Comparison of ENCODE assay signal across 9 cellular contexts in the genomic region with DNA sequence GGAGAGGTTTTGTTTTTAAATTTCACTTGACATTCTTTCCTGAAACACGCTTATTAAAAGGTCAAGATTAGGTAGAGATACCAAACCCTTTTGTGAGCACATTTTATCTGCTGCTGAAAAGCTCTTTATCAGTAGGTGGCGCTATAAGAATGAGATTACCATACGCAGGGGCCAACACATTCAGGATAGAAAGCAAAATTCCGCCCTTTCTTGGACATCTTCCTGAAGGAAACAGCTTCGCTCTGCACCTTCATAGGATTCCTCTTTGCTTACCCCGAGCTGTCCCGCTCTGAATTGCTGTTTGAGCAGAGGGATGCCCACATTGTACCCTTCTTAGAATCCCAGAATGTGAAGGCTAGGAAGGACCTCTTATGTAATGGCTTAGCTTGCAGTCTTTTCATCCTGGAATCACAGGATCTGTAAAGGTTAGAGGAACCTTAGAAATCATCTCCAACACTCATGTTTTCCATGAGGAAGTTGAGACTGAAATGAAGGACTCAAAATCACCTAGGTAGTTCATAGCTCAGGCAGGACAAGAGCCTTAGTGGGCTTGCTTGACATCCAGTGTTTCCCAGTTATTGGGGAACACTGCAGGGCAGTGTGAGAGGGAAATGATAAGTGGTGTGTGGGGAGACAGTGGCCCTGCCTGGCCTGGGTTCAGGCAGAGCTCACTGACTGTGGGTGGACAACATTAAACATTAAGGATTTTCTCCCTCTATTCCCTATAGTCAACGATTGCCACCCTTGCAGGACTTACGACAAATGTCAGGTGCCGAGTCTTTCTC. TPM values are rescaled to one million over a fixed set of nuclear protein-coding genes. Genes with fewer than 3 reads are reported as not detected.
DNase-seq lines count a peak whose midpoint lies in the region; ATAC-seq, FAIRE-seq and TF ChIP-seq lines count a peak whose summit lies in the region.
"Had no signal": no experiment of that assay in that cellular context is flagged by ENCODE, and none has a peak within 500 bp of the region (broad histone marks: within the 10 kb centered on the region; RNA-seq: fewer than 3 reads in every experiment).

No MANE protein-coding gene starts in this region.

- no peaks in the 10 kb centered on the region for H3K27me3 Mint-ChIP-seq in activated CD8-positive, alpha-beta T cell treated with anti-CD3 and anti-CD28 coated beads for 36 hours
- peaks cover 9% of the 10 kb centered on the region for H3K27me3 Mint-ChIP-seq in osteocyte (ENCODE audit: unreplicated experiment)

- DNase-seq in BJ (ENCODE audit: low read depth): peak; percentile 3
- peak; percentile 14 for DNase-seq in GM19239 (ENCODE audit: insufficient read length, low spot score)
- DNase-seq in NCI-H2196 (lab: John Stamatoyannopoulos, UW; ENCODE audit: unreplicated experiment): peak; percentile 78
- peak; percentile 17 for DNase-seq in activated CD8-positive, alpha-beta T cell treated with anti-CD3 and anti-CD28 coated beads for 36 hours
- peak; percentile 32 for DNase-seq in foreskin melanocyte
- DNase-seq in osteocyte (ENCODE audit: extremely low spot score, unreplicated experiment): no peak
- no peak for DNase-seq in MV-4-11 (lab: John Stamatoyannopoulos, UW)
- DNase-seq: left cardiac atrium had no signal

- CTCF ChIA-PET in BJ (lab: Yijun Ruan, JAX): interaction anchor here (0.6 to 9.3 kb wide), 36 partner anchors 8 to 1069 kb away, joined by 3 to 341 read pairs (median 4); a partner anchor contains a TSS
- CTCF ChIA-PET in activated CD8-positive, alpha-beta T cell treated with anti-CD3 and anti-CD28 coated beads for 36 hours (lab: Charles Lee): interaction anchor here (0.6 to 10.9 kb wide), 91 partner anchors 9 to 753 kb away, joined by 3 to 235 read pairs (median 4); a partner anchor contains a TSS

- intact Hi-C loops in activated CD8-positive, alpha-beta T cell treated with anti-CD3 and anti-CD28 coated beads for 36 hours (cut with micrococcal nuclease): loop anchor here (2.0 kb wide), 2 partner anchors 271 to 475 kb away; no protein-coding TSS in a partner anchor

- no peaks in the 10 kb centered on the region for H3K9me3 Mint-ChIP-seq in activated CD8-positive, alpha-beta T cell treated with anti-CD3 and anti-CD28 coated beads for 36 hours
- no peaks in the 10 kb centered on the region for H3K9me3 Mint-ChIP-seq in osteocyte (ENCODE audit: unreplicated experiment)

- no peaks in the 10 kb centered on the region for H3K27me3 ChIP-seq in BJ (ENCODE audit: control insufficient read depth, insufficient read depth, low read length)

- no peak overlapping the region for H3K4me3 Mint-ChIP-seq in activated CD8-positive, alpha-beta T cell treated with anti-CD3 and anti-CD28 coated beads for 36 hours
- no peak overlapping the region for H3K4me3 Mint-ChIP-seq in osteocyte (ENCODE audit: unreplicated experiment)

- peak; percentile 78 for TF ChIP-seq CTCF in BJ (IDR thresholded peaks at IDR 0.05; ENCODE audit: insufficient read depth, low read depth, low read length)
- peak; percentile 85 for TF ChIP-seq CTCF in activated CD8-positive, alpha-beta T cell treated with anti-CD3 and anti-CD28 coated beads for 36 hours (IDR thresholded peaks at IDR 0.05)
- peak; percentile 86 for TF ChIP-seq CTCF in osteocyte (IDR thresholded peaks at IDR 0.05)

- H3K36me3 Mint-ChIP-seq in activated CD8-positive, alpha-beta T cell treated with anti-CD3 and anti-CD28 coated beads for 36 hours (ENCODE audit: low read depth): no peaks in the 10 kb centered on the region
- no peaks in the 10 kb centered on the region for H3K36me3 Mint-ChIP-seq in osteocyte (ENCODE audit: unreplicated experiment)

- POLR2A ChIA-PET in BJ (lab: Charles Lee): no interaction called here
- POLR2A ChIA-PET in activated CD8-positive, alpha-beta T cell treated with anti-CD3 and anti-CD28 coated beads for 36 hours (lab: Charles Lee): no interaction called here

- no peak overlapping the region for H3K27ac Mint-ChIP-seq in activated CD8-positive, alpha-beta T cell treated with anti-CD3 and anti-CD28 coated beads for 36 hours
- no peak overlapping the region for H3K27ac Mint-ChIP-seq in osteocyte (ENCODE audit: unreplicated experiment)

- ATAC-seq in activated CD8-positive, alpha-beta T cell treated with anti-CD3 and anti-CD28 coated beads for 36 hours: peak; percentile 48
- no peak for ATAC-seq in HG03342 (IDR thresholded peaks at IDR 0.05; ENCODE audit: unreplicated experiment)

- no peaks in the 10 kb centered on the region for H3K36me3 ChIP-seq in BJ (ENCODE audit: control insufficient read depth, insufficient read depth, low read length)

- FAIRE-seq in GM19239 (lab: Jason Lieb, UNC): peak; percentile 18

- no peak overlapping the region for H3K4me3 ChIP-seq in BJ (ENCODE audit: low read depth, low read length)

- H3K4me1 Mint-ChIP-seq in activated CD8-positive, alpha-beta T cell treated with anti-CD3 and anti-CD28 coated beads for 36 hours (ENCODE audit: low read depth): peaks cover 4% of the 10 kb centered on the region
- no peaks in the 10 kb centered on the region for H3K4me1 Mint-ChIP-seq in osteocyte (ENCODE audit: unreplicated experiment)

RNA-seq across cellular contexts. Expression of a gene that starts 38.7 kb away (rescaled TPM):
- polyA plus RNA-seq in BJ (2011; rRNA removed): 6.9 and 10.9 TPM in 2 replicates
- 3.5 and 3.7 TPM in 2 replicates for polyA minus RNA-seq in BJ (2011; rRNA and poly(A)+ RNA removed)
- 10 to 100 TPM; 26.6 to 27.8 TPM for total RNA-seq in activated CD8-positive, alpha-beta T cell treated with anti-CD3 and anti-CD28 coated beads for 36 hours
- 20.6 and 25.7 TPM in 2 replicates for total RNA-seq in osteocyte

Comparison
In these comparisons a context has a peak if more than half of its experiments do, and no peak if none do; other contexts are left out.
1. DNase-seq: peak in BJ (single experiment), GM19239 (single experiment), NCI-H2196 (single experiment), activated CD8-positive, alpha-beta T cell treated with anti-CD3 and anti-CD28 coated beads for 36 hours (single experiment) and foreskin melanocyte (single experiment); none in osteocyte (single experiment) and MV-4-11 (single experiment).
2. Peak in every context shown above with its lines, with median percentiles within 50 percentile points of each other: CTCF ChIP-seq.